Comparison of ENCODE assay signal across 8 cellular contexts in genomic region chrX:155263854-155264628, GRCh38. TPM values are rescaled to one million over a fixed set of nuclear protein-coding genes. Genes with fewer than 3 reads are reported as not detected.
DNase-seq lines count a peak whose midpoint lies in the region; ATAC-seq and TF ChIP-seq lines count a peak whose summit lies in the region.

Gene RAB39B, minus strand, starts transcription at chrX:155264491. Its CDS starts 203 bp downstream, at chrX:155264288.

- DNase-seq in BE2C (peak; percentile 69), NCI-H524 treated with DMSO at 0.1 percent for 48 hours (lab: John Stamatoyannopoulos, UW) (peak; percentile 45), endothelial cell (ENCODE audit: low spot score) (peak; percentile 34)
- peak; percentile 85 for DNase-seq in activated CD8-positive, alpha-beta memory T cell treated with anti-CD3 and anti-CD28 coated beads, Interleukin-2, amount 10 ng/mL, durations not matched to agents 7 days and 5 days
- DNase-seq in stimulated activated CD8-positive, alpha-beta memory T cell treated with anti-CD3 and anti-CD28 coated beads, Interleukin-4, amount 100 ng/mL, for 1 hour (ENCODE audit: low read depth in 2 of 2, low spot score in 1 of 2), result peak; percentile 16 to 34

- H3K9me3 Mint-ChIP-seq in activated CD8-positive, alpha-beta memory T cell treated with anti-CD3 and anti-CD28 coated beads, Interleukin-2, amount 10 ng/mL, durations not matched to agents 7 days and 5 days (ENCODE audit: low read depth), result no peaks in the 10 kb centered on the region
- no peaks in the 10 kb centered on the region for H3K9me3 Mint-ChIP-seq in endothelial cell (ENCODE audit: unreplicated experiment)

- CTCF ChIA-PET in activated CD8-positive, alpha-beta memory T cell treated with anti-CD3 and anti-CD28 coated beads, Interleukin-2, amount 10 ng/mL, durations not matched to agents 7 days and 5 days (lab: Charles Lee), result no interaction called here

- no peaks in the 10 kb centered on the region for H3K27me3 Mint-ChIP-seq in activated CD8-positive, alpha-beta memory T cell treated with anti-CD3 and anti-CD28 coated beads, Interleukin-2, amount 10 ng/mL, durations not matched to agents 7 days and 5 days
- no peaks in the 10 kb centered on the region for H3K27me3 Mint-ChIP-seq in endothelial cell (ENCODE audit: unreplicated experiment)

- H3K4me1 ChIP-seq in BE2C (no peaks in the 10 kb centered on the region), mononuclear cell (ENCODE audit: insufficient read depth, low read length) (peaks cover 11% of the 10 kb centered on the region)

- H3K27ac Mint-ChIP-seq in activated CD8-positive, alpha-beta memory T cell treated with anti-CD3 and anti-CD28 coated beads, Interleukin-2, amount 10 ng/mL, durations not matched to agents 7 days and 5 days, result peak within 1 kb of the TSS; percentile 90
- H3K27ac Mint-ChIP-seq in endothelial cell (ENCODE audit: unreplicated experiment), result no peak within 1 kb of the TSS

- peak within 1 kb of the TSS; percentile 72 for H3K4me3 ChIP-seq in BE2C (ENCODE audit: low read depth, low read length)
- H3K4me3 ChIP-seq in mononuclear cell (ENCODE audit: low read length), result peak within 1 kb of the TSS; percentile 56

- H3K4me1 Mint-ChIP-seq in activated CD8-positive, alpha-beta memory T cell treated with anti-CD3 and anti-CD28 coated beads, Interleukin-2, amount 10 ng/mL, durations not matched to agents 7 days and 5 days, result peaks cover 18% of the 10 kb centered on the region
- H3K4me1 Mint-ChIP-seq in endothelial cell (ENCODE audit: unreplicated experiment), result peaks cover 7% of the 10 kb centered on the region

- peak within 1 kb of the TSS; percentile 86 for H3K4me3 Mint-ChIP-seq in activated CD8-positive, alpha-beta memory T cell treated with anti-CD3 and anti-CD28 coated beads, Interleukin-2, amount 10 ng/mL, durations not matched to agents 7 days and 5 days
- H3K4me3 Mint-ChIP-seq in endothelial cell (ENCODE audit: unreplicated experiment), result peak within 1 kb of the TSS; percentile 84

- ATAC-seq in GM19025 (IDR thresholded peaks at IDR 0.05; ENCODE audit: low read depth, unreplicated experiment) (peak; percentile 89), HG03342 (IDR thresholded peaks at IDR 0.05; ENCODE audit: unreplicated experiment) (peak; percentile 90)
- ATAC-seq in activated CD8-positive, alpha-beta memory T cell treated with anti-CD3 and anti-CD28 coated beads, Interleukin-2, amount 10 ng/mL, durations not matched to agents 7 days and 5 days, result peak; percentile 96

- no peaks in the 10 kb centered on the region for H3K27me3 ChIP-seq in BE2C
- H3K27me3 ChIP-seq in mononuclear cell (ENCODE audit: insufficient read depth, low read length), result no peaks in the 10 kb centered on the region

- H3K9me3 ChIP-seq in BE2C (no peaks in the 10 kb centered on the region), mononuclear cell (ENCODE audit: low read depth, low read length) (no peaks in the 10 kb centered on the region)

- H3K36me3 Mint-ChIP-seq in activated CD8-positive, alpha-beta memory T cell treated with anti-CD3 and anti-CD28 coated beads, Interleukin-2, amount 10 ng/mL, durations not matched to agents 7 days and 5 days, result peaks cover 11% of the 10 kb centered on the region
- no peaks in the 10 kb centered on the region for H3K36me3 Mint-ChIP-seq in endothelial cell (ENCODE audit: low read depth, unreplicated experiment)

- TF ChIP-seq CTCF in BE2C (IDR thresholded peaks at IDR 0.05; ENCODE audit: low read depth, low read length) (no peak), endothelial cell (IDR thresholded peaks at IDR 0.05; ENCODE audit: unreplicated experiment) (no peak)

- H3K36me3 ChIP-seq in BE2C, result no peaks in the 10 kb centered on the region

RNA-seq across cellular contexts. Expression of gene RAB39B, which starts in this region (rescaled TPM):
- 12.0 TPM for polyA plus RNA-seq in BE2C (2012; ENCODE audit: insufficient read depth, insufficient read length, low read depth)
- 10 to 100 TPM in 1 of 2 experiments, 1 to 10 TPM in 1; 9.4 to 12.9 TPM for total RNA-seq in activated CD8-positive, alpha-beta memory T cell treated with anti-CD3 and anti-CD28 coated beads, Interleukin-2, amount 10 ng/mL, durations not matched to agents 7 days and 5 days
- 1.3 TPM for total RNA-seq in endothelial cell (ENCODE audit: unreplicated experiment)
- 3.7 TPM for total RNA-seq in mononuclear cell

Comparison
In these comparisons a context has a peak if more than half of its experiments do, and no peak if none do; other contexts are left out.
1. Peak in every context shown above with its lines: DNase-seq, ATAC-seq and H3K4me3 ChIP-seq.
2. DNase-seq: peak in every context shown above with its lines; median percentile 85 in activated CD8-positive, alpha-beta memory T cell treated with anti-CD3 and anti-CD28 coated beads, Interleukin-2, amount 10 ng/mL, durations not matched to agents 7 days and 5 days; 69 in BE2C; 45 in NCI-H524 treated with DMSO at 0.1 percent for 48 hours; 34 in endothelial cell; 25 in stimulated activated CD8-positive, alpha-beta memory T cell treated with anti-CD3 and anti-CD28 coated beads, Interleukin-4, amount 100 ng/mL, for 1 hour.